ENCODE assay signal across 29 cellular contexts in the genomic region with DNA sequence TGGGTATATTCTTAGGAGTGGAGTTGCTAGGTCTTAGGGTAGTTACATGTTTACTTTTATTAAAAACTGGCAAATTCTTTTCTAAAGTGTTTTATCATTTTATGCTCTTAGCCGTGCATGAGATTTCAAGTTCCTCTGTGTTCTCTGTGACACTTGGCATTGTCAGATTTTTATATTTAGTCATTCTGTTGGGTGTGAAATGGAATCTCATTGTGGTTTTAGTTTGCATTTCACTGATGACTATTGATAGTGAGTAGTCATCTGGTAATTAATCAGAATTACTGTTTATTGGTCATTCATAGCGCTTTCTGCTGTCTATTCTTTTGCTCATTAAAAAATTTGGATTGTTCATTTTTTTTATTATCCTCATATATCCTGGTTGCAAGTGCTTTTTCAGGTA. TPM values are rescaled to one million over a fixed set of nuclear protein-coding genes. Genes with fewer than 3 reads are reported as not detected.
DNase-seq lines count a peak whose midpoint lies in the region; ATAC-seq, FAIRE-seq and TF ChIP-seq lines count a peak whose summit lies in the region.
"Had no signal": no experiment of that assay in that cellular context is flagged by ENCODE, and none has a peak within 500 bp of the region (broad histone marks: within the 10 kb centered on the region; RNA-seq: fewer than 3 reads in every experiment).

No MANE protein-coding gene starts in this region.

- in situ Hi-C loops in mammary epithelial cell (cut with MboI; ENCODE audit: low sequenced_read_pairs in 2 of 2): no loop called here

- no peak for TF ChIP-seq CTCF in mammary epithelial cell (conservative IDR thresholded peaks at IDR 0.05 in 1 of 2, IDR thresholded peaks at IDR 0.05 in 1 of 2; ENCODE audit: extremely low read depth in 1 of 2, insufficient read depth in 1 of 2, low read depth in 1 of 2, low read length in 2 of 2)
- no peak for TF ChIP-seq CTCF in breast epithelium (IDR thresholded peaks at IDR 0.05)
- no peak for TF ChIP-seq CTCF in bronchial epithelial cell (IDR thresholded peaks at IDR 0.05; ENCODE audit: insufficient read depth, low read length, severe bottlenecking)
- TF ChIP-seq CTCF in Peyer's patch (IDR thresholded peaks at IDR 0.05): no peak

- DNase-seq in activated CD4-positive, CD25-positive, alpha-beta regulatory T cell treated with anti-CD3 and anti-CD28 coated beads, Interleukin-2, amount 50 U/mL, for 72 hours: no peak
- DNase-seq in mammary epithelial cell: peak; percentile 7
- no peak for DNase-seq in breast epithelium (ENCODE audit: low spot score in 2 of 2)
- peak; percentile 24 for DNase-seq in bronchial epithelial cell (ENCODE audit: low read depth)
- no peak for DNase-seq in stimulated activated naive CD8-positive, alpha-beta T cell treated with anti-CD3 and anti-CD28 coated beads, Interleukin-15, amount 100 ng/mL, for 72 hours
- no peak for DNase-seq in Peyer's patch
- DNase-seq: DMS53; GM23248; H7; KBM-7; MM.1S; NCI-H2029; NCI-H446; NCI-H524 treated with DMSO at 0.1 percent for 48 hours; NCI-H774; NK-92 treated with Interleukin-12 subunit alpha and Interleukin-12 subunit beta, amount 100 ng/mL, for 24 hours; PC-9; Right ventricle myocardium superior; RPMI8226 had no signal

- FAIRE-seq in bronchial epithelial cell (lab: Jason Lieb, UNC): no peak
- FAIRE-seq: GM18507, HTR-8/SVneo had no signal

- CTCF ChIA-PET in mammary epithelial cell (lab: Charles Lee; ENCODE audit: low non-redundant PET): no interaction called here

- TF ChIP-seq POLR2A in breast epithelium (IDR thresholded peaks at IDR 0.05): no peak
- no peak for TF ChIP-seq POLR2A in Peyer's patch (IDR thresholded peaks at IDR 0.05)

- H3K27me3 Mint-ChIP-seq in stimulated activated naive CD8-positive, alpha-beta T cell treated with anti-CD3 and anti-CD28 coated beads, Interleukin-15, amount 100 ng/mL, for 72 hours: no peaks in the 10 kb centered on the region
- H3K27me3 Mint-ChIP-seq: B cell had no signal

- no peak overlapping the region for H3K9ac ChIP-seq in mammary epithelial cell (ENCODE audit: insufficient read depth, low read length)
- H3K9ac ChIP-seq: GM23248 had no signal

- H3K4me1 ChIP-seq in mammary epithelial cell (ENCODE audit: insufficient read depth, low read length): no peaks in the 10 kb centered on the region
- H3K4me1 ChIP-seq in breast epithelium: no peaks in the 10 kb centered on the region
- H3K4me1 ChIP-seq in Peyer's patch: peaks cover 0 to 4% (median 0%) of the 10 kb centered on the region in 4 donors
- H3K4me1 ChIP-seq: SJSA1 had no signal

- no peak overlapping the region for H3K4me3 Mint-ChIP-seq in stimulated activated naive CD8-positive, alpha-beta T cell treated with anti-CD3 and anti-CD28 coated beads, Interleukin-15, amount 100 ng/mL, for 72 hours
- H3K4me3 Mint-ChIP-seq: B cell had no signal

- intact Hi-C loops in mammary epithelial cell (cut with micrococcal nuclease) (no loop called here), breast epithelium (cut with DNase I; ENCODE audit: low total_unique reads) (no loop called here)

- no peak overlapping the region for H3K4me3 ChIP-seq in mammary epithelial cell (replicated peaks in 1 of 3; ENCODE audit: insufficient read depth in 1 of 3, low read depth in 2 of 3, low read length in 3 of 3)
- H3K4me3 ChIP-seq in breast epithelium: no peak overlapping the region
- no peak overlapping the region for H3K4me3 ChIP-seq in bronchial epithelial cell (ENCODE audit: low read depth, low read length)
- no peak overlapping the region for H3K4me3 ChIP-seq in Peyer's patch
- H3K4me3 ChIP-seq: GM23248, PC-9, SJSA1 had no signal

- peaks cover 83% of the 10 kb centered on the region for H3K79me2 ChIP-seq in mammary epithelial cell (ENCODE audit: insufficient read depth, low read length)

- H2AFZ ChIP-seq in mammary epithelial cell (ENCODE audit: low read depth, low read length): no peak overlapping the region
- H2AFZ ChIP-seq: GM23248, PC-9 had no signal

- no peak overlapping the region for H3K4me2 ChIP-seq in mammary epithelial cell (ENCODE audit: insufficient read depth, low read depth, low read length)
- H3K4me2 ChIP-seq: PC-9 had no signal

- no peak overlapping the region for H3K27ac Mint-ChIP-seq in stimulated activated naive CD8-positive, alpha-beta T cell treated with anti-CD3 and anti-CD28 coated beads, Interleukin-15, amount 100 ng/mL, for 72 hours
- H3K27ac Mint-ChIP-seq: B cell had no signal

- H4K20me1 ChIP-seq in mammary epithelial cell (ENCODE audit: insufficient read depth, low read length): peaks cover 2% of the 10 kb centered on the region

- peaks cover 28% of the 10 kb centered on the region for H3K4me1 Mint-ChIP-seq in stimulated activated naive CD8-positive, alpha-beta T cell treated with anti-CD3 and anti-CD28 coated beads, Interleukin-15, amount 100 ng/mL, for 72 hours

- H3K9me3 ChIP-seq in mammary epithelial cell (replicated peaks; ENCODE audit: insufficient read depth, low read length): no peaks in the 10 kb centered on the region
- peaks cover 0 to 8% of the 10 kb centered on the region in 2 donors for H3K9me3 ChIP-seq in breast epithelium
- no peaks in the 10 kb centered on the region for H3K9me3 ChIP-seq in Peyer's patch
- H3K9me3 ChIP-seq: SJSA1 had no signal

- dilution Hi-C loops in mammary epithelial cell (cut with HindIII; ENCODE audit: low sequenced_read_pairs): no loop called here

- H3K36me3 ChIP-seq in mammary epithelial cell (ENCODE audit: insufficient read depth, low read length): peaks cover 5% of the 10 kb centered on the region
- no peaks in the 10 kb centered on the region for H3K36me3 ChIP-seq in breast epithelium
- no peaks in the 10 kb centered on the region for H3K36me3 ChIP-seq in bronchial epithelial cell (ENCODE audit: control insufficient read depth, insufficient read depth, low read length)
- H3K36me3 ChIP-seq in Peyer's patch: no peaks in the 10 kb centered on the region

- no TSS peak for BruUV-seq in mammary epithelial cell (replicated peaks; lab: Mats Ljungman, UMichigan)

- H3K27ac ChIP-seq in mammary epithelial cell (ENCODE audit: insufficient read depth, low read depth, low read length): no peak overlapping the region
- no peak overlapping the region for H3K27ac ChIP-seq in breast epithelium
- no peak overlapping the region for H3K27ac ChIP-seq in Peyer's patch
- H3K27ac ChIP-seq: 22Rv1, GM23248, PC-9, SJSA1 had no signal

- H3K9me3 Mint-ChIP-seq in stimulated activated naive CD8-positive, alpha-beta T cell treated with anti-CD3 and anti-CD28 coated beads, Interleukin-15, amount 100 ng/mL, for 72 hours: peaks cover 0 to 15% of the 10 kb centered on the region in 2 donors

- ATAC-seq in activated CD4-positive, CD25-positive, alpha-beta regulatory T cell treated with anti-CD3 and anti-CD28 coated beads, Interleukin-2, amount 50 U/mL, for 24 hours: peak; percentile 80 to 83
- peak; percentile 74 for ATAC-seq in stimulated activated naive CD8-positive, alpha-beta T cell treated with anti-CD3 and anti-CD28 coated beads, Interleukin-15, amount 100 ng/mL, for 72 hours
- no peak for ATAC-seq in HG03159 (IDR thresholded peaks at IDR 0.05; ENCODE audit: unreplicated experiment)

- 100% methylated on average over 2 of the region's 2 CpGs for WGBS in mammary epithelial cell (ENCODE audit: low coverage, missing lambda C conversion rate)

- H3K27me3 ChIP-seq in mammary epithelial cell (ENCODE audit: insufficient read depth, low read length): no peaks in the 10 kb centered on the region
- no peaks in the 10 kb centered on the region for H3K27me3 ChIP-seq in breast epithelium
- no peaks in the 10 kb centered on the region for H3K27me3 ChIP-seq in bronchial epithelial cell (ENCODE audit: control insufficient read depth, insufficient read depth, low read length)
- no peaks in the 10 kb centered on the region for H3K27me3 ChIP-seq in Peyer's patch
- H3K27me3 ChIP-seq: SJSA1 had no signal

RNA-seq across cellular contexts. Expression of a gene that starts 34.1 kb away (rescaled TPM):
- total RNA-seq in mammary epithelial cell (100 to 1,000 TPM in 1 of 2 donors, 10 to 100 TPM in 1; 74.9 to 116 TPM), breast epithelium (10 to 100 TPM; 53.9 to 70.5 (median 54.1) TPM), bronchial epithelial cell (120 and 129 TPM in 2 replicates), Peyer's patch (10 to 100 TPM; 34.5 to 89.1 (median 43.0) TPM)
- polyA plus RNA-seq in mammary epithelial cell: 21.1 TPM
- 42.4 TPM for polyA minus RNA-seq in mammary epithelial cell

RNA-seq across cellular contexts. Expression of a gene that starts 39.0 kb away (rescaled TPM):
- total RNA-seq in mammary epithelial cell (not detected), breast epithelium (not detected), bronchial epithelial cell (not detected in 2 replicates), Peyer's patch (not detected)
- polyA plus RNA-seq in mammary epithelial cell: not detected
- polyA minus RNA-seq in mammary epithelial cell: not detected
- total RNA-seq: B cell, Daoy, G401, GM23248, H7, LHCN-M2, PC-9, Right ventricle myocardium superior had no signal
- polyA plus RNA-seq: GM23248 had no signal

Comparison
In these comparisons a context has a peak if more than half of its experiments do, and no peak if none do; other contexts are left out.
1. DNase-seq: peak in mammary epithelial cell (single experiment) and bronchial epithelial cell (single experiment); none in activated CD4-positive, CD25-positive, alpha-beta regulatory T cell treated with anti-CD3 and anti-CD28 coated beads, Interleukin-2, amount 50 U/mL, for 72 hours (single experiment), breast epithelium (0 of 2), stimulated activated naive CD8-positive, alpha-beta T cell treated with anti-CD3 and anti-CD28 coated beads, Interleukin-15, amount 100 ng/mL, for 72 hours (0 of 2) and Peyer's patch (0 of 3).